In the genomic region with DNA sequence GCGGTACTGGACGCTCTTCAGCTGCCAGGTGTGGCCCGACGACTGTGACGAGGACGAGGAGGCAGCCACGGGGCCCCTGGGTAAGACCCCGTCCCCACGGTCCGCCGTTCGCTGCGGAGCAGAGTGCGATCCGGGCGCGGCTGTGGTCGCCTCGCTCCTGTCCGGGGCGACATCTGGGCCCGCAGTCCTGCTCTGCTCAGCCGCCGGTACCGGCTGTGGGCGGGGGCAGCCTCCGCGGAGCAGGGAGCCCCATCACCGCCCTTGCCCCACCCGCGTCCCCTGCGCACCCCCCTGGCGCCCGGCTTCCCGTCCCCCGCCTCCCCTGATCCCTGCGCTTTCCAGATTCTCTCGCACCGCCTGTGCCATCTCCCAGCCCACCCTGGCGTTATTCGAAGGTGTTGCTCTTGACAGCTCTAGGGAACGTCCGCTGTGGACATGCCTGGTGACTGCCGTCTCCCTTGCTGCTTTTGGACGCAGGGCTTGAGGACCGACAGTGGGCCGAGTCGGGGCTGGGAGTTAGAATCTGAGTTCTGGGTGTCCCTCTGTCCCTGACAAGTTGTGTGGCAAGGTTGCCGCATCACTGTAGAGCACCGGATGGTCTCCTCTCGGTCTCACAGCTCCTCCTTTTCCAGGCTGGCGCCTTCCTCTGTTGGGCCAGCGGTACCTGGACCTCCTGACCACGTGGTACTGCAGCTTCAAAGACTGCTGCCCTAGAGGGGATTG, we compare ENCODE assay signal across 8 cellular contexts. TPM values are rescaled to one million over a fixed set of nuclear protein-coding genes. Genes with fewer than 3 reads are reported as not detected.
DNase-seq lines count a peak whose midpoint lies in the region; ATAC-seq and TF ChIP-seq lines count a peak whose summit lies in the region.

No MANE protein-coding gene starts in this region.

- peaks cover 0 to 13% (median 2%) of the 10 kb centered on the region in 3 experiments for H3K36me3 ChIP-seq in naive thymus-derived CD4-positive, alpha-beta T cell (ENCODE audit: control insufficient read depth in 2 of 3, insufficient read depth in 3 of 3, low read length in 3 of 3)
- H3K36me3 ChIP-seq in thymus (ENCODE audit: control insufficient read depth, insufficient read depth) = peaks cover 14% of the 10 kb centered on the region

- no peaks in the 10 kb centered on the region for H3K27me3 Mint-ChIP-seq in activated CD8-positive, alpha-beta T cell treated with anti-CD3 and anti-CD28 coated beads, Interleukin-2, amount 10 ng/mL, durations not matched to agents 7 days and 5 days (ENCODE audit: low read depth)
- no peaks in the 10 kb centered on the region for H3K27me3 Mint-ChIP-seq in naive thymus-derived CD4-positive, alpha-beta T cell

- no peak for TF ChIP-seq CTCF in epithelial cell of proximal tubule (conservative IDR thresholded peaks at IDR 0.05; ENCODE audit: low read depth, low read length)

- peak; percentile 26 for DNase-seq in NCI-H2196 (lab: John Stamatoyannopoulos, UW; ENCODE audit: unreplicated experiment)
- no peak for DNase-seq in NCI-H2196 treated with DMSO at 0.1 percent for 48 hours (lab: John Stamatoyannopoulos, UW; ENCODE audit: unreplicated experiment)
- peak; percentile 42 for DNase-seq in NCI-H1092 (lab: John Stamatoyannopoulos, UW)
- peak; percentile 45 for DNase-seq in activated CD8-positive, alpha-beta T cell treated with anti-CD3 and anti-CD28 coated beads, Interleukin-2, amount 10 ng/mL, durations not matched to agents 7 days and 5 days
- DNase-seq in epithelial cell of proximal tubule (ENCODE audit: low read depth) = no peak
- DNase-seq in naive thymus-derived CD4-positive, alpha-beta T cell = peak in 8 of 9 donors; percentile 14 to 49 (median 26)

- peak; percentile 10 for ATAC-seq in HG02610 (IDR thresholded peaks at IDR 0.05; ENCODE audit: unreplicated experiment)
- peak; percentile 38 for ATAC-seq in activated CD8-positive, alpha-beta T cell treated with anti-CD3 and anti-CD28 coated beads, Interleukin-2, amount 10 ng/mL, durations not matched to agents 7 days and 5 days
- ATAC-seq in naive thymus-derived CD4-positive, alpha-beta T cell = peak; percentile 34

- H3K36me3 Mint-ChIP-seq in activated CD8-positive, alpha-beta T cell treated with anti-CD3 and anti-CD28 coated beads, Interleukin-2, amount 10 ng/mL, durations not matched to agents 7 days and 5 days (ENCODE audit: low read depth) = peaks cover 32% of the 10 kb centered on the region
- peaks cover 0 to 11% (median 0%) of the 10 kb centered on the region in 5 donors for H3K36me3 Mint-ChIP-seq in naive thymus-derived CD4-positive, alpha-beta T cell

- POLR2A ChIA-PET in activated CD8-positive, alpha-beta T cell treated with anti-CD3 and anti-CD28 coated beads, Interleukin-2, amount 10 ng/mL, durations not matched to agents 7 days and 5 days (lab: Charles Lee) = interaction anchor here (1.1 to 2.9 kb wide), 4 partner anchors 38 to 732 kb away, joined by 3 to 11 read pairs (median 4); partner anchors contain the start of genes AXDND1 and SOAT1
- POLR2A ChIA-PET in naive thymus-derived CD4-positive, alpha-beta T cell (lab: Charles Lee) = interaction anchor here (0.6 to 3.4 kb wide), 5 partner anchors 12 to 801 kb away, joined by 3 to 11 read pairs (median 4); partner anchors contain the start of gene AXDND1

- H3K27ac Mint-ChIP-seq in activated CD8-positive, alpha-beta T cell treated with anti-CD3 and anti-CD28 coated beads, Interleukin-2, amount 10 ng/mL, durations not matched to agents 7 days and 5 days = peak overlapping the region; percentile 93
- peak overlapping the region; percentile 82 to 99 (median 94) for H3K27ac Mint-ChIP-seq in naive thymus-derived CD4-positive, alpha-beta T cell

- intact Hi-C loops in naive thymus-derived CD4-positive, alpha-beta T cell (cut with micrococcal nuclease) = loop anchor here (1.0 to 10.0 kb wide), 5 partner anchors 56 to 800 kb away; partner anchors contain the start of gene TOR1AIP1 (in 1 of the 2)

- peak overlapping the region; percentile 93 for H3K4me3 Mint-ChIP-seq in activated CD8-positive, alpha-beta T cell treated with anti-CD3 and anti-CD28 coated beads, Interleukin-2, amount 10 ng/mL, durations not matched to agents 7 days and 5 days
- H3K4me3 Mint-ChIP-seq in naive thymus-derived CD4-positive, alpha-beta T cell = peak overlapping the region; percentile 91 to 100 (median 95)

- no peaks in the 10 kb centered on the region for H3K9me3 ChIP-seq in naive thymus-derived CD4-positive, alpha-beta T cell (ENCODE audit: control insufficient read depth in 2 of 3, low read length in 3 of 3)
- no peaks in the 10 kb centered on the region for H3K9me3 ChIP-seq in thymus (ENCODE audit: control insufficient read depth)

- H3K27me3 ChIP-seq in naive thymus-derived CD4-positive, alpha-beta T cell (ENCODE audit: control insufficient read depth in 2 of 2, insufficient read depth in 2 of 2, low read length in 2 of 2) = no peaks in the 10 kb centered on the region
- no peaks in the 10 kb centered on the region for H3K27me3 ChIP-seq in thymus (ENCODE audit: control insufficient read depth, insufficient read depth)

- peak overlapping the region; percentile 76 for H3K27ac ChIP-seq in naive thymus-derived CD4-positive, alpha-beta T cell (ENCODE audit: low read depth, low read length)
- H3K27ac ChIP-seq in thymus (ENCODE audit: low read depth) = peak overlapping the region; percentile 86

- CTCF ChIA-PET in activated CD8-positive, alpha-beta T cell treated with anti-CD3 and anti-CD28 coated beads, Interleukin-2, amount 10 ng/mL, durations not matched to agents 7 days and 5 days (lab: Charles Lee) = interaction anchor here (0.9 to 1.6 kb wide), 7 partner anchors 20 to 732 kb away, joined by 3 to 5 read pairs (median 4); partner anchors contain the start of gene SOAT1
- CTCF ChIA-PET in naive thymus-derived CD4-positive, alpha-beta T cell (lab: Charles Lee) = interaction anchor here (0.6 to 1.2 kb wide), 2 partner anchors 288 to 533 kb away, joined by 3 read pairs; no protein-coding TSS in a partner anchor

- peak overlapping the region; percentile 94 for H3K4me3 ChIP-seq in epithelial cell of proximal tubule (ENCODE audit: low read depth, low read length)
- peak overlapping the region; percentile 93 for H3K4me3 ChIP-seq in naive thymus-derived CD4-positive, alpha-beta T cell (ENCODE audit: low read length)
- peak overlapping the region; percentile 87 for H3K4me3 ChIP-seq in thymus (ENCODE audit: low read length)

- H3K9me3 Mint-ChIP-seq in activated CD8-positive, alpha-beta T cell treated with anti-CD3 and anti-CD28 coated beads, Interleukin-2, amount 10 ng/mL, durations not matched to agents 7 days and 5 days (ENCODE audit: insufficient read depth) = no peaks in the 10 kb centered on the region
- H3K9me3 Mint-ChIP-seq in naive thymus-derived CD4-positive, alpha-beta T cell = no peaks in the 10 kb centered on the region

- H3K4me1 ChIP-seq in naive thymus-derived CD4-positive, alpha-beta T cell (ENCODE audit: control insufficient read depth in 2 of 2, insufficient read depth in 2 of 2, low read length in 2 of 2) = peaks cover 4 to 11% of the 10 kb centered on the region in 2 donors
- H3K4me1 ChIP-seq in thymus (ENCODE audit: control insufficient read depth, insufficient read depth, low read length) = no peaks in the 10 kb centered on the region

- peaks cover 30% of the 10 kb centered on the region for H3K4me1 Mint-ChIP-seq in activated CD8-positive, alpha-beta T cell treated with anti-CD3 and anti-CD28 coated beads, Interleukin-2, amount 10 ng/mL, durations not matched to agents 7 days and 5 days (ENCODE audit: low read depth)
- H3K4me1 Mint-ChIP-seq in naive thymus-derived CD4-positive, alpha-beta T cell = peaks cover 14 to 38% (median 25%) of the 10 kb centered on the region in 7 donors

- under 1% methylated on average over 54 of the region's 54 CpGs for whole genome bisulfite sequencing in thymus

RNA-seq across cellular contexts. Expression of gene TOR3A, which starts 0.6 kb away (rescaled TPM):
- 10 to 100 TPM; 49.3 to 50.4 TPM for total RNA-seq in activated CD8-positive, alpha-beta T cell treated with anti-CD3 and anti-CD28 coated beads, Interleukin-2, amount 10 ng/mL, durations not matched to agents 7 days and 5 days
- total RNA-seq in epithelial cell of proximal tubule = 57.9 and 83.1 TPM in 2 replicates
- total RNA-seq in naive thymus-derived CD4-positive, alpha-beta T cell = 10 to 100 TPM; 18.8 to 43.8 (median 21.7) TPM
- polyA plus RNA-seq in naive thymus-derived CD4-positive, alpha-beta T cell = 10 to 100 TPM; 22.0 to 24.3 TPM
- 28.0 TPM for polyA plus RNA-seq in thymus

RNA-seq across cellular contexts. Expression of gene FAM20B, which starts 56.8 kb away (rescaled TPM):
- total RNA-seq in activated CD8-positive, alpha-beta T cell treated with anti-CD3 and anti-CD28 coated beads, Interleukin-2, amount 10 ng/mL, durations not matched to agents 7 days and 5 days = 10 to 100 TPM; 28.6 to 29.4 TPM
- total RNA-seq in epithelial cell of proximal tubule = 18.0 and 23.4 TPM in 2 replicates
- 10 to 100 TPM; 14.3 to 27.9 (median 25.2) TPM for total RNA-seq in naive thymus-derived CD4-positive, alpha-beta T cell
- polyA plus RNA-seq in naive thymus-derived CD4-positive, alpha-beta T cell = 10 to 100 TPM in 1 of 2 donors, 1 to 10 TPM in 1; 4.6 to 10.1 TPM
- 11.8 TPM for polyA plus RNA-seq in thymus

Comparison
In these comparisons a context has a peak if more than half of its experiments do, and no peak if none do; other contexts are left out.
1. DNase-seq: peak in NCI-H2196 (single experiment), NCI-H1092 (single experiment), activated CD8-positive, alpha-beta T cell treated with anti-CD3 and anti-CD28 coated beads, Interleukin-2, amount 10 ng/mL, durations not matched to agents 7 days and 5 days (single experiment) and naive thymus-derived CD4-positive, alpha-beta T cell (8 of 9); none in NCI-H2196 treated with DMSO at 0.1 percent for 48 hours (single experiment) and epithelial cell of proximal tubule (single experiment).
2. Peak in every context shown above with its lines, with median percentiles within 50 percentile points of each other: ATAC-seq and H3K4me3 ChIP-seq.